7 cellular contexts compared by ENCODE assay signal in the genomic region with DNA sequence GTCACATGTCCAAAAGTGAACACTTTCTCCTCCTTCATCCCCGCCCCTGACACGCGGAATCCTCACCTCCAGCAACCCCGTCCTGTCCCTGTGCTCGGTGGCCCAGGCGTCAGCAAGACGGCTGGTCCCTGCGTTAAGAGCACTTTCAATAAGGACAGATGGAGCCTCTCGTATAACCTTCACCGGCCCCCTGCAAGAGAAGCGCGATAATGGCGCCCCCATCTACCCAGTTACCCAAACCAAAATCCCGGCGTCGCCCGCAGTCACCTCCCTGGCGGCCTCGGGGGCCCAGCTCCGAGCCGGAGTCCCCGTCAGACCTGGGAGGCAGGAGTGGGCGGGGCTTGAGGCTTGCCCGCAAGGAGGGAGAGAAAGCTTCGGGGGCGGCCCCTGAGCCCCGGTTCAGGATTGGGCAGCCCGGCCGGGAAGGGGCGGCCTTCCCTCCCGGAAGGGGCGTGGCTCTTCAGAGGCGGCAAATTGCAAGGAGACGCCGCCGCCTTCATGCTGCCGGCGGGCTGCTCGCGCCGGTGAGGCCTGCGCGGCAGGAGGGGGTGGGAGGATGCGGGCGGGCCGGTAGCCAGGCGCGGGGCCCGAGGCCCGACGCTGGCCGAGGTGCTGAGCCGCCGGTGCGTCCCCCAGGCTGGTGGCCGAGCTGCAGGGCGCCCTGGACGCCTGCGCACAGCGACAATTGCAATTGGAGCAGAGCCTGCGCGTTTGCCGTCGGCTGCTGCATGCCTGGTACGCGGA.
DNase-seq lines count a peak whose midpoint lies in the region; ATAC-seq, FAIRE-seq and TF ChIP-seq lines count a peak whose summit lies in the region.

A gene with protein sequence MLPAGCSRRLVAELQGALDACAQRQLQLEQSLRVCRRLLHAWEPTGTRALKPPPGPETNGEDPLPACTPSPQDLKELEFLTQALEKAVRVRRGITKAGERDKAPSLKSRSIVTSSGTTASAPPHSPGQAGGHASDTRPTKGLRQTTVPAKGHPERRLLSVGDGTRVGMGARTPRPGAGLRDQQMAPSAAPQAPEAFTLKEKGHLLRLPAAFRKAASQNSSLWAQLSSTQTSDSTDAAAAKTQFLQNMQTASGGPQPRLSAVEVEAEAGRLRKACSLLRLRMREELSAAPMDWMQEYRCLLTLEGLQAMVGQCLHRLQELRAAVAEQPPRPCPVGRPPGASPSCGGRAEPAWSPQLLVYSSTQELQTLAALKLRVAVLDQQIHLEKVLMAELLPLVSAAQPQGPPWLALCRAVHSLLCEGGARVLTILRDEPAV (plus strand): TSS at position 463 of the 744 bp plus-strand sequence. CDS start 36 bp downstream, at position 499.

- FAIRE-seq in GM18507 (lab: Jason Lieb, UNC): peak; percentile 99

- H3K4me3 ChIP-seq in retinal pigment epithelial cell (ENCODE audit: low read length): peak within 1 kb of the TSS; percentile 67

- TF ChIP-seq CTCF in retinal pigment epithelial cell (conservative IDR thresholded peaks at IDR 0.05; ENCODE audit: low read depth, low read length): no peak

- DNase-seq in GM18507 (ENCODE audit: extremely low spot score, insufficient read length, low read depth) (peak; percentile 100), NCI-H2081 (lab: John Stamatoyannopoulos, UW) (peak; percentile 97), T-helper 9 cell (peak; percentile 97), astrocyte of the hippocampus (ENCODE audit: low read depth, low spot score) (peak; percentile 98), hippocampal formation (lab: John Stamatoyannopoulos, UW) (peak; percentile 91 to 93), retinal pigment epithelial cell (ENCODE audit: low read depth) (peak; percentile 71)

- peak; percentile 76 for ATAC-seq in HG03025 (IDR thresholded peaks at IDR 0.05; ENCODE audit: low FRiP score, unreplicated experiment)

Comparison
In these comparisons a context has a peak if more than half of its experiments do, and no peak if none do; other contexts are left out.
1. Peak in every context shown above with its lines: DNase-seq, ATAC-seq and H3K4me3 ChIP-seq.